Comparison of ENCODE assay signal across 1 cellular context in genomic region chr12:93419388-93420034, GRCh38.
TF ChIP-seq lines count a peak whose summit lies in the region.

No MANE protein-coding gene starts in this region.

TF ChIP-seq in HEK293, 187 proteins besides CTCF, POLR2A, EP300 and RAD21 (continued from another document):
- TF ChIP-seq ZNF530 (tag by site-specific recombination; IDR thresholded peaks at IDR 0.05; ENCODE audit: low read depth) (no peak), ZNF621 (tag by site-specific recombination; IDR thresholded peaks at IDR 0.05) (no peak), BCL11A (tag by site-specific recombination; IDR thresholded peaks at IDR 0.05; ENCODE audit: low read depth) (no peak), REPIN1 (tag by site-specific recombination; IDR thresholded peaks at IDR 0.05; ENCODE audit: low read depth) (no peak), ZBTB20 (tag by site-specific recombination; IDR thresholded peaks at IDR 0.05) (no peak), ZFP41 (tag by site-specific recombination; IDR thresholded peaks at IDR 0.05; ENCODE audit: borderline replicate concordance) (no peak)
